8 cellular contexts compared by ENCODE assay signal in the genomic region with DNA sequence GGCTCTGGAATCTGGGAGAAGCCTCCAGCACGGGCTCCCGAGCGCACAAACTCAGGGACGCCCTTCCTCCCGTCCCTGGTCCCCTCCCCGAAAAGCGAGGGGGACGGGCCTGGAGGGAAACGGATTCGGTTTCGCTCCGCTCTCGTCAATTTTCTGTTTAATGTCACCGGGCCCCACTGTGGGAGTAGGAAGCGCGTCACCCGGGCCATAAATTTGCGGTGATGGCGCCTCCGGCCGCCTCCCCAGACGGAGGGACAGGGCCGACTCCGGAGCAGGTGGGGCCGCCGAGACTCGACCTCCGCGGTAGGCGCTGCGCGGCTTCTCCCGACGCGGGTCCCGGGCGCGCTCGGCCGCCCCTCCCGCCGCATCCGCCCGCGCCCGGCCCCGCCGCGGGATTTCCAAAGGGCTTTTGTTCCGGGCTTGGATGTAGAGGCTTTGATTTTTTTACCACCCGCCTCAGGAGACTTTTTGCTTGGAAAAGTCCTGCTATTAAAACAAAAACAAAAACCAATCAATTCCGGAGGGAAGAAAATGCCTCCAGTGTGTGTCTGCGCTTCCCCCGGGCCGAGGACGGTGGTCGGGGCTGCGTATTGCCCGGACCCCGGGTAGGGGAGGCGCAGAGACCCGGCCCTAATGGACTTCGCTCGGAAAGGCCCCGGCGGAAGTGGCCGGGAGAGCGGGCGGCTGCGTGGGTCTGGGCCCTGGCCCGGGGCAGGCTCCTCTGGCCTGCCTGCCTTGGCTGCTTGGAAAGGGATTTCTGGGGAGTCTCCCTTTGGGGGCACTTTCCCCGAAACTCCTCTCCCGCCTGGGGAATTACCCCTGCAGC. TPM values are rescaled to one million over a fixed set of nuclear protein-coding genes. Genes with fewer than 3 reads are reported as not detected.
DNase-seq lines count a peak whose midpoint lies in the region; TF ChIP-seq lines count a peak whose summit lies in the region.

No MANE protein-coding gene starts in this region.

- peaks cover 29 to 53% of the 10 kb centered on the region in 2 donors for H3K4me1 ChIP-seq in adrenal gland (replicated peaks in 1 of 2)

- no peaks in the 10 kb centered on the region for H3K9me3 ChIP-seq in adrenal gland (replicated peaks in 1 of 3)

- intact Hi-C loops in adrenal gland (cut with DNase I): no loop called here

- H3K36me3 ChIP-seq in adrenal gland (replicated peaks in 1 of 2): no peaks in the 10 kb centered on the region

- WGBS in adrenal gland, 4 donors: 10 to 17% (median 14%) methylated on average over 31 to 73 of the region's 73 CpGs

- H3K4me3 ChIP-seq in adrenal gland: peak overlapping the region; percentile 22 to 83 (median 52)
- peak overlapping the region; percentile 54 for H3K4me3 ChIP-seq in retinal pigment epithelial cell (ENCODE audit: low read length)

- TF ChIP-seq POLR2A in adrenal gland (IDR thresholded peaks at IDR 0.05): peak in 1 of 2 donors; percentile 73

- DNase-seq in ELF-1 (ENCODE audit: low read depth, low spot score) (peak; percentile 47), NCI-H146 treated with DMSO at 0.1 percent for 48 hours (lab: John Stamatoyannopoulos, UW; ENCODE audit: unreplicated experiment) (peak; percentile 51), adrenal gland (peak in 6 of 7 donors; percentile 70 to 87 (median 78)), hippocampal formation (lab: John Stamatoyannopoulos, UW) (peak; percentile 36 to 72), retinal pigment epithelial cell (ENCODE audit: low read depth) (no peak), NCI-H2107 treated with DMSO at 0.1 percent for 48 hours (lab: John Stamatoyannopoulos, UW; ENCODE audit: unreplicated experiment) (no peak), NCI-H187 treated with DMSO at 0.1 percent for 48 hours (lab: John Stamatoyannopoulos, UW) (no peak), foreskin melanocyte (no peak)

- H3K27ac ChIP-seq in adrenal gland: peak overlapping the region; percentile 64 to 97 (median 93)

- no peaks in the 10 kb centered on the region for H3K27me3 ChIP-seq in adrenal gland

- TF ChIP-seq CTCF in adrenal gland (IDR thresholded peaks at IDR 0.05) (no peak), retinal pigment epithelial cell (conservative IDR thresholded peaks at IDR 0.05; ENCODE audit: low read depth, low read length) (no peak)

RNA-seq across cellular contexts. Expression of gene BAHCC1, which starts 7.8 kb away (rescaled TPM):
- 10 to 100 TPM; 13.0 to 35.3 (median 19.2) TPM for total RNA-seq in adrenal gland
- polyA plus RNA-seq in adrenal gland: 10 to 100 TPM in 2 of 3 donors, 1 to 10 TPM in 1; 2.1 to 68.0 (median 18.2) TPM

Comparison
In these comparisons a context has a peak if more than half of its experiments do, and no peak if none do; other contexts are left out.
1. DNase-seq: peak in ELF-1 (single experiment), NCI-H146 treated with DMSO at 0.1 percent for 48 hours (single experiment), adrenal gland (6 of 7) and hippocampal formation (2 of 2); none in retinal pigment epithelial cell (single experiment), NCI-H2107 treated with DMSO at 0.1 percent for 48 hours (single experiment), NCI-H187 treated with DMSO at 0.1 percent for 48 hours (single experiment) and foreskin melanocyte (single experiment).